In the genomic region with DNA sequence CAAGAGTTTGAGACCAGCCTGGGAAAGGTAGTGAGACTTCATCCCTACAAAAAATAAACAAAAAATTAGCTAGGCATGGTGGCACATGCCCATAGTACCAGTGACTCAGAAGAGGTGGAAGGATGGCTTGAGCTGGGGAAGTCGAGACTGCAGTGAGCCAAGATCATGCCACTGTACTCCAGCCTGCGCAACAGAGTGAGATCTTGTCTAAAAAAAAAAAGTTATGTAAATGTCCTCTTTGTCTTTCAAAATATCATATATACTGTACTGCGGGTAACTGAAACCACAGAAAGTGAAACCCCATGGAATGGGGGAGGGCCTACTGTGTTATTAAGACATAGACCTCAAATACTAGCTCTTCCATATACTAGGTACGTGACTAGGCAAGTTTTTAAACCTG, we compare ENCODE assay signal across 1 cellular context.
TF ChIP-seq lines count a peak whose summit lies in the region.

No MANE protein-coding gene starts in this region.

TF ChIP-seq in GM23338, 12 proteins besides CTCF, POLR2A, EP300 and RAD21:
- TF ChIP-seq, protein P1, sequence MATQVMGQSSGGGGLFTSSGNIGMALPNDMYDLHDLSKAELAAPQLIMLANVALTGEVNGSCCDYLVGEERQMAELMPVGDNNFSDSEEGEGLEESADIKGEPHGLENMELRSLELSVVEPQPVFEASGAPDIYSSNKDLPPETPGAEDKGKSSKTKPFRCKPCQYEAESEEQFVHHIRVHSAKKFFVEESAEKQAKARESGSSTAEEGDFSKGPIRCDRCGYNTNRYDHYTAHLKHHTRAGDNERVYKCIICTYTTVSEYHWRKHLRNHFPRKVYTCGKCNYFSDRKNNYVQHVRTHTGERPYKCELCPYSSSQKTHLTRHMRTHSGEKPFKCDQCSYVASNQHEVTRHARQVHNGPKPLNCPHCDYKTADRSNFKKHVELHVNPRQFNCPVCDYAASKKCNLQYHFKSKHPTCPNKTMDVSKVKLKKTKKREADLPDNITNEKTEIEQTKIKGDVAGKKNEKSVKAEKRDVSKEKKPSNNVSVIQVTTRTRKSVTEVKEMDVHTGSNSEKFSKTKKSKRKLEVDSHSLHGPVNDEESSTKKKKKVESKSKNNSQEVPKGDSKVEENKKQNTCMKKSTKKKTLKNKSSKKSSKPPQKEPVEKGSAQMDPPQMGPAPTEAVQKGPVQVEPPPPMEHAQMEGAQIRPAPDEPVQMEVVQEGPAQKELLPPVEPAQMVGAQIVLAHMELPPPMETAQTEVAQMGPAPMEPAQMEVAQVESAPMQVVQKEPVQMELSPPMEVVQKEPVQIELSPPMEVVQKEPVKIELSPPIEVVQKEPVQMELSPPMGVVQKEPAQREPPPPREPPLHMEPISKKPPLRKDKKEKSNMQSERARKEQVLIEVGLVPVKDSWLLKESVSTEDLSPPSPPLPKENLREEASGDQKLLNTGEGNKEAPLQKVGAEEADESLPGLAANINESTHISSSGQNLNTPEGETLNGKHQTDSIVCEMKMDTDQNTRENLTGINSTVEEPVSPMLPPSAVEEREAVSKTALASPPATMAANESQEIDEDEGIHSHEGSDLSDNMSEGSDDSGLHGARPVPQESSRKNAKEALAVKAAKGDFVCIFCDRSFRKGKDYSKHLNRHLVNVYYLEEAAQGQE (IDR thresholded peaks at IDR 0.05; ENCODE audit: unreplicated experiment) = no peak
- TF ChIP-seq EZH2phosphoT487 (IDR thresholded peaks at IDR 0.05; ENCODE audit: unreplicated experiment) (no peak), EZH2 (IDR thresholded peaks at IDR 0.05; ENCODE audit: low read depth, unreplicated experiment) (no peak), CREB1 (CRISPR knock-in tag; IDR thresholded peaks at IDR 0.05; ENCODE audit: low read depth) (no peak), ZNF331 (CRISPR knock-in tag; IDR thresholded peaks at IDR 0.05; ENCODE audit: low read depth) (no peak), JUNB (IDR thresholded peaks at IDR 0.05; ENCODE audit: unreplicated experiment) (no peak), POLR2AphosphoS5 (IDR thresholded peaks at IDR 0.05; ENCODE audit: low read depth) (no peak), STAT1 (IDR thresholded peaks at IDR 0.05; ENCODE audit: unreplicated experiment) (no peak), ZNF114 (CRISPR knock-in tag; IDR thresholded peaks at IDR 0.05) (no peak), NANOG (IDR thresholded peaks at IDR 0.05; ENCODE audit: borderline replicate concordance) (no peak)
- TF ChIP-seq, protein P2, sequence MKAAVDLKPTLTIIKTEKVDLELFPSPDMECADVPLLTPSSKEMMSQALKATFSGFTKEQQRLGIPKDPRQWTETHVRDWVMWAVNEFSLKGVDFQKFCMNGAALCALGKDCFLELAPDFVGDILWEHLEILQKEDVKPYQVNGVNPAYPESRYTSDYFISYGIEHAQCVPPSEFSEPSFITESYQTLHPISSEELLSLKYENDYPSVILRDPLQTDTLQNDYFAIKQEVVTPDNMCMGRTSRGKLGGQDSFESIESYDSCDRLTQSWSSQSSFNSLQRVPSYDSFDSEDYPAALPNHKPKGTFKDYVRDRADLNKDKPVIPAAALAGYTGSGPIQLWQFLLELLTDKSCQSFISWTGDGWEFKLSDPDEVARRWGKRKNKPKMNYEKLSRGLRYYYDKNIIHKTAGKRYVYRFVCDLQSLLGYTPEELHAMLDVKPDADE (IDR thresholded peaks at IDR 0.05) = no peak
- TF ChIP-seq, protein P3, sequence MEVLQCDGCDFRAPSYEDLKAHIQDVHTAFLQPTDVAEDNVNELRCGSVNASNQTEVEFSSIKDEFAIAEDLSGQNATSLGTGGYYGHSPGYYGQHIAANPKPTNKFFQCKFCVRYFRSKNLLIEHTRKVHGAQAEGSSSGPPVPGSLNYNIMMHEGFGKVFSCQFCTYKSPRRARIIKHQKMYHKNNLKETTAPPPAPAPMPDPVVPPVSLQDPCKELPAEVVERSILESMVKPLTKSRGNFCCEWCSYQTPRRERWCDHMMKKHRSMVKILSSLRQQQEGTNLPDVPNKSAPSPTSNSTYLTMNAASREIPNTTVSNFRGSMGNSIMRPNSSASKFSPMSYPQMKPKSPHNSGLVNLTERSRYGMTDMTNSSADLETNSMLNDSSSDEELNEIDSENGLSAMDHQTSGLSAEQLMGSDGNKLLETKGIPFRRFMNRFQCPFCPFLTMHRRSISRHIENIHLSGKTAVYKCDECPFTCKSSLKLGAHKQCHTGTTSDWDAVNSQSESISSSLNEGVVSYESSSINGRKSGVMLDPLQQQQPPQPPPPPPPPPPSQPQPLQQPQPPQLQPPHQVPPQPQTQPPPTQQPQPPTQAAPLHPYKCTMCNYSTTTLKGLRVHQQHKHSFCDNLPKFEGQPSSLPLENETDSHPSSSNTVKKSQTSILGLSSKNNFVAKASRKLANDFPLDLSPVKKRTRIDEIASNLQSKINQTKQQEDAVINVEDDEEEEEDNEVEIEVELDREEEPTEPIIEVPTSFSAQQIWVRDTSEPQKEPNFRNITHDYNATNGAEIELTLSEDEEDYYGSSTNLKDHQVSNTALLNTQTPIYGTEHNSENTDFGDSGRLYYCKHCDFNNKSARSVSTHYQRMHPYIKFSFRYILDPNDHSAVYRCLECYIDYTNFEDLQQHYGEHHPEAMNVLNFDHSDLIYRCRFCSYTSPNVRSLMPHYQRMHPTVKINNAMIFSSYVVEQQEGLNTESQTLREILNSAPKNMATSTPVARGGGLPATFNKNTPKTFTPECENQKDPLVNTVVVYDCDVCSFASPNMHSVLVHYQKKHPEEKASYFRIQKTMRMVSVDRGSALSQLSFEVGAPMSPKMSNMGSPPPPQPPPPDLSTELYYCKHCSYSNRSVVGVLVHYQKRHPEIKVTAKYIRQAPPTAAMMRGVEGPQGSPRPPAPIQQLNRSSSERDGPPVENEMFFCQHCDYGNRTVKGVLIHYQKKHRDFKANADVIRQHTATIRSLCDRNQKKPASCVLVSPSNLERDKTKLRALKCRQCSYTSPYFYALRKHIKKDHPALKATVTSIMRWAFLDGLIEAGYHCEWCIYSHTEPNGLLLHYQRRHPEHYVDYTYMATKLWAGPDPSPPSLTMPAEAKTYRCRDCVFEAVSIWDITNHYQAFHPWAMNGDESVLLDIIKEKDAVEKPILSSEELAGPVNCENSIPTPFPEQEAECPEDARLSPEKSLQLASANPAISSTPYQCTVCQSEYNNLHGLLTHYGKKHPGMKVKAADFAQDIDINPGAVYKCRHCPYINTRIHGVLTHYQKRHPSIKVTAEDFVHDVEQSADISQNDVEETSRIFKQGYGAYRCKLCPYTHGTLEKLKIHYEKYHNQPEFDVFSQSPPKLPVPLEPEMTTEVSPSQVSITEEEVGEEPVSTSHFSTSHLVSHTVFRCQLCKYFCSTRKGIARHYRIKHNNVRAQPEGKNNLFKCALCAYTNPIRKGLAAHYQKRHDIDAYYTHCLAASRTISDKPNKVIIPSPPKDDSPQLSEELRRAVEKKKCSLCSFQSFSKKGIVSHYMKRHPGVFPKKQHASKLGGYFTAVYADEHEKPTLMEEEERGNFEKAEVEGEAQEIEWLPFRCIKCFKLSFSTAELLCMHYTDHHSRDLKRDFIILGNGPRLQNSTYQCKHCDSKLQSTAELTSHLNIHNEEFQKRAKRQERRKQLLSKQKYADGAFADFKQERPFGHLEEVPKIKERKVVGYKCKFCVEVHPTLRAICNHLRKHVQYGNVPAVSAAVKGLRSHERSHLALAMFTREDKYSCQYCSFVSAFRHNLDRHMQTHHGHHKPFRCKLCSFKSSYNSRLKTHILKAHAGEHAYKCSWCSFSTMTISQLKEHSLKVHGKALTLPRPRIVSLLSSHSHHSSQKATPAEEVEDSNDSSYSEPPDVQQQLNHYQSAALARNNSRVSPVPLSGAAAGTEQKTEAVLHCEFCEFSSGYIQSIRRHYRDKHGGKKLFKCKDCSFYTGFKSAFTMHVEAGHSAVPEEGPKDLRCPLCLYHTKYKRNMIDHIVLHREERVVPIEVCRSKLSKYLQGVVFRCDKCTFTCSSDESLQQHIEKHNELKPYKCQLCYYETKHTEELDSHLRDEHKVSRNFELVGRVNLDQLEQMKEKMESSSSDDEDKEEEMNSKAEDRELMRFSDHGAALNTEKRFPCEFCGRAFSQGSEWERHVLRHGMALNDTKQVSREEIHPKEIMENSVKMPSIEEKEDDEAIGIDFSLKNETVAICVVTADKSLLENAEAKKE (CRISPR knock-in tag; IDR thresholded peaks at IDR 0.05) = no peak
